Comparison of ENCODE assay signal across 18 cellular contexts in the genomic region with DNA sequence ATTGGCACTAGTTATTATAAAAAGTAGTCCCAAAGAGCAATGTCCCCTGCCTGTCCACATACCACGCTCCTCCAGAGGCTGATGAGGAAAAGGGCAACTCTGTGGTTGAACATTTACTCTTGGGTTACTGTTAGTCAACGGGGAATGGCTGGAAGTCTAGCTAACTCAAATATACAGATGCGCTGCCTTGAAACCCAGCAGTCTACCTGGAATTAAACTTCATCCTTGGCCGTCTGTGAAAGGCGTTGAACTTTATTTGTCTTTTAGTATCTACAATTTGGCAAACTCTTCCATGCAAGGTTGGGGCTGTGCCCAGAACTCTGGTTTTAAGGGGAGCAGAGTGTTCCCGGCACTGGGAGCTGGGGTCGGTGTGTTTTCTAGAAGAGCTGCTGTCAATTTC. TPM values are rescaled to one million over a fixed set of nuclear protein-coding genes. Genes with fewer than 3 reads are reported as not detected.
"Had no signal": no experiment of that assay in that cellular context is flagged by ENCODE, and none has a peak within 500 bp of the region (broad histone marks: within the 10 kb centered on the region; RNA-seq: fewer than 3 reads in every experiment).

No MANE protein-coding gene starts in this region.

- H3K4me3 ChIP-seq: thyroid gland had no signal

- ATAC-seq: activated naive CD4-positive, alpha-beta T cell treated with anti-CD3 and anti-CD28 coated beads, Interleukin-2, amount 50 U/mL, for 72 hours; foreskin keratinocyte; left ventricle myocardium superior; stimulated activated naive CD8-positive, alpha-beta T cell treated with anti-CD3 and anti-CD28 coated beads, Interleukin-15, Interleukin-2, amounts not matched to agents 100 U/mL and 50 U/mL, for 24 hours; T-cell had no signal

- H3K9me3 ChIP-seq: thyroid gland had no signal

- DNase-seq: activated CD4-positive, CD25-positive, alpha-beta regulatory T cell treated with anti-CD3 and anti-CD28 coated beads, Interleukin-2, amount 50 U/mL, for 72 hours; activated T-cell treated with anti-CD3 and anti-CD28 coated beads, Interleukin-2, amount 50 U/mL, for 1 hour; brain microvascular endothelial cell; central memory CD4-positive, alpha-beta T cell; dermis blood vessel endothelial cell; effector CD8-positive, alpha-beta T cell; foreskin keratinocyte; left ventricle myocardium superior; nephron progenitor cell; nucleus accumbens; retina; stimulated activated CD4-positive, alpha-beta T cell treated with anti-CD3 and anti-CD28 coated beads, Interleukin-12 subunit alpha, Interleukin-12 subunit beta, amount 100 ng/mL, for 4 hours; stimulated activated CD4-positive, alpha-beta T cell treated with anti-CD3 and anti-CD28 coated beads, Interleukin-4, amount 100 ng/mL, for 4 hours; stimulated activated naive CD8-positive, alpha-beta T cell treated with anti-CD3 and anti-CD28 coated beads, Interleukin-15, Interleukin-2, amounts not matched to agents 100 U/mL and 50 U/mL, for 24 hours; T-cell; WERI-Rb-1 had no signal

- H3K27ac ChIP-seq: brain microvascular endothelial cell, foreskin keratinocyte, thyroid gland, WERI-Rb-1 had no signal

- H3K9me3 Mint-ChIP-seq: T-cell had no signal

- H3K36me3 ChIP-seq: brain microvascular endothelial cell, thyroid gland, WERI-Rb-1 had no signal

- H3K27me3 ChIP-seq: brain microvascular endothelial cell, thyroid gland had no signal

- H3K36me3 Mint-ChIP-seq: activated naive CD4-positive, alpha-beta T cell treated with anti-CD3 and anti-CD28 coated beads, Interleukin-2, amount 50 U/mL, for 72 hours; T-cell had no signal

- H3K27ac Mint-ChIP-seq: activated naive CD4-positive, alpha-beta T cell treated with anti-CD3 and anti-CD28 coated beads, Interleukin-2, amount 50 U/mL, for 72 hours; nephron progenitor cell; T-cell had no signal

- H3K4me3 Mint-ChIP-seq: nephron progenitor cell, T-cell had no signal

- H3K4me1 ChIP-seq: foreskin keratinocyte, thyroid gland had no signal

RNA-seq across cellular contexts. Expression of gene MEG3, which starts 3.9 kb away (rescaled TPM):
- total RNA-seq: activated naive CD4-positive, alpha-beta T cell treated with anti-CD3 and anti-CD28 coated beads, Interleukin-2, amount 50 U/mL, for 72 hours had no signal
